23 cellular contexts compared by ENCODE assay signal in the genomic region with DNA sequence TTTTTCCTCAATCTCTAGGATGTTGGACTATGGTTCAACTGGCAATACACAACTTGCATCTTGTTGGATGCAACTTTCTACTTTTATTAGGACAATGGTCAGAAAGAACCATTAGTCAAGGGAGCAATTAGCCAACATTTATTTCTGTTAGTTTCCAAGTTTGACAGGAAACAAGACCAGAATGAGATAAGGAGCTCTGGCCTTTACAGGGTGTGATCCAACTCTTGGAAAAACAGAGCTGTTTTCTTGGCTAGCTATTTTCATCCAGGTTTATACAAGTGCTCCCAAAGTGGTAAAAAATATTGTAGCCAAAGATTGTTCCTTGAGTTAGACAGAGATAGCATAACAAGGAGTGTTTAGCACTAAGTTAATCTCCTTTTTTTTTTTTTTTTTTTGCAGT.
"Had no signal": no experiment of that assay in that cellular context is flagged by ENCODE, and none has a peak within 500 bp of the region (broad histone marks: within the 10 kb centered on the region; RNA-seq: fewer than 3 reads in every experiment).

No MANE protein-coding gene starts in this region.

- FAIRE-seq: kidney had no signal

- H3K27ac ChIP-seq: esophagus squamous epithelium, gastrocnemius medialis, neural progenitor cell, parathyroid adenoma, right atrium auricular region, sigmoid colon, stomach, thyroid gland had no signal

- H3K9me3 ChIP-seq: esophagus squamous epithelium, gastrocnemius medialis, right atrium auricular region, sigmoid colon, stomach, thyroid gland had no signal

- H3K4me1 ChIP-seq: neural progenitor cell, parathyroid adenoma had no signal

- DNase-seq: effector memory CD4-positive, alpha-beta T cell; erythroblast; esophagus squamous epithelium; foreskin fibroblast; gastrocnemius medialis; head of caudate nucleus; kidney; mammary epithelial cell; mesendoderm; midbrain; naive thymus-derived CD4-positive, alpha-beta T cell; sigmoid colon; stimulated activated CD4-positive, alpha-beta T cell treated with anti-CD3 and anti-CD28 coated beads, Interleukin-2, amount 100 ng/mL, for 24 hours; stimulated activated CD4-positive, alpha-beta T cell treated with anti-CD3 and anti-CD28 coated beads, Interleukin-4, amount 100 ng/mL, for 24 hours; stimulated activated naive CD4-positive, alpha-beta T cell treated with Interleukin-2 at 50 U/mL for 16 hours; stomach; thyroid gland; trophoblast cell had no signal

- H3K36me3 ChIP-seq: esophagus squamous epithelium, gastrocnemius medialis, neural progenitor cell, right atrium auricular region, sigmoid colon, stomach, thyroid gland had no signal

- ATAC-seq: gastrocnemius medialis; left lobe of liver; naive thymus-derived CD4-positive, alpha-beta T cell; stimulated activated effector memory CD8-positive, alpha-beta T cell treated with anti-CD3 and anti-CD28 coated beads, Interleukin-12 subunit alpha, Interleukin-12 subunit beta, amount 100 ng/mL, for 72 hours had no signal

- H3K27me3 ChIP-seq: esophagus squamous epithelium, gastrocnemius medialis, right atrium auricular region, sigmoid colon, thyroid gland had no signal

- H3K4me3 ChIP-seq: esophagus squamous epithelium, gastrocnemius medialis, neural progenitor cell, right atrium auricular region, sigmoid colon, stomach, thyroid gland had no signal
